In the genomic region with DNA sequence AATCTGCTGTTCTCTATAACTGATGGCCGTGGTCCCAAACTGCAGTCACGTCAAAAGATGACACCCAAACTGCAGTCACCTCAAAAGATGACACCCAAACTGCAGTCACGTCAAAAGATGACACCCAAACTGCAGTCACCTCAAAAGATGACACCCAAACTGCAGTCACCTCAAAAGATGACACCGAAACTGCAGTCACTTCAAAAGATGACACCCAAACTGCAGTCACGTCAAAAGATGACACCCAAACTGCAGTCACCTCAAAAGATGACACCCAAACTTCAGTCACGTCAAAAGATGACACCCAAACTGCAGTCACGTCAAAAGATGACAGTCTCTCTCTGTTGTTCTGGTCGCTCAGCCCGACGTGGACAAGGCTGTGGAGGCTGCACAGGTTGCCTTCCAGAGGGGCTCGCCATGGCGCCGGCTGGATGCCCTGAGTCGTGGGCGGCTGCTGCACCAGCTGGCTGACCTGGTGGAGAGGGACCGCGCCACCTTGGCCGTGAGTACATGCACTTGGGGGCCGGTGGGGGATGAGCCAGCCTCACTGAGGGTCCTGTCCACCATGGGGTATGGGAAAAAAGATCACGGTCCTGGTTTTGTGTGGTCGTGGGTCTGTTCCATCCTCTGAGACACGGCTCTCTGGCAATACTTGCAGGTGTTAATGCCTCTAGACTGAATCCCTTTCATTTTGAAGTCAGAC, we compare ENCODE assay signal across 15 cellular contexts. TPM values are rescaled to one million over a fixed set of nuclear protein-coding genes. Genes with fewer than 3 reads are reported as not detected.
DNase-seq lines count a peak whose midpoint lies in the region; ATAC-seq and TF ChIP-seq lines count a peak whose summit lies in the region.
"Had no signal": no experiment of that assay in that cellular context is flagged by ENCODE, and none has a peak within 500 bp of the region (broad histone marks: within the 10 kb centered on the region; RNA-seq: fewer than 3 reads in every experiment).

No MANE protein-coding gene starts in this region.

- H3K4me2 ChIP-seq in PC-3 (ENCODE audit: low read length) = peak overlapping the region; percentile 34
- no peak overlapping the region for H3K4me2 ChIP-seq in neuronal stem cell (ENCODE audit: insufficient read depth, low read length, poor library complexity, severe bottlenecking)
- H3K4me2 ChIP-seq: GM23338 had no signal

- H3K27me3 Mint-ChIP-seq in endodermal cell (ENCODE audit: insufficient read depth) (peaks cover 10% of the 10 kb centered on the region), Caco-2 (ENCODE audit: insufficient read depth, unreplicated experiment) (peaks cover 4% of the 10 kb centered on the region)
- peaks cover 49% of the 10 kb centered on the region for H3K27me3 Mint-ChIP-seq in activated T-helper 17 cell treated with anti-CD3 and anti-CD28 coated beads, Interleukin-2, amount 50 U/mL, for 72 hours

- no peak overlapping the region for H2BK12ac ChIP-seq in neuronal stem cell (ENCODE audit: low read length)

- no peak overlapping the region for H3K9ac ChIP-seq in PC-3 (ENCODE audit: low read length)
- H3K9ac ChIP-seq in endodermal cell (ENCODE audit: extremely low read depth, low read length, poor library complexity, severe bottlenecking) = no peak overlapping the region
- no peak overlapping the region for H3K9ac ChIP-seq in neuronal stem cell (ENCODE audit: low read depth, low read length, poor library complexity)

- CTCF ChIA-PET in PC-3 (lab: Charles Lee) (no interaction called here), Caco-2 (lab: Charles Lee) (interaction anchor here (0.6 kb wide), 1 partner anchor 31 kb away, joined by 3 read pairs; no protein-coding TSS in a partner anchor)

- no peak overlapping the region for H3K4ac ChIP-seq in neuronal stem cell (ENCODE audit: low read length)

- H3K9me3 ChIP-seq in PC-3 (ENCODE audit: low read length) (no peaks in the 10 kb centered on the region), endodermal cell (ENCODE audit: control insufficient read depth, low read length) (no peaks in the 10 kb centered on the region), neuronal stem cell (replicated peaks in 1 of 2; ENCODE audit: control insufficient read depth in 2 of 2, insufficient read depth in 1 of 2, low read depth in 1 of 2, low read length in 2 of 2) (no peaks in the 10 kb centered on the region), Caco-2 (no peaks in the 10 kb centered on the region)
- H3K9me3 ChIP-seq: BE2C had no signal

- H3K36me3 Mint-ChIP-seq in endodermal cell (ENCODE audit: low read depth) (no peaks in the 10 kb centered on the region), Caco-2 (ENCODE audit: insufficient read depth, unreplicated experiment) (no peaks in the 10 kb centered on the region)
- no peaks in the 10 kb centered on the region for H3K36me3 Mint-ChIP-seq in activated T-helper 17 cell treated with anti-CD3 and anti-CD28 coated beads, Interleukin-2, amount 50 U/mL, for 72 hours (ENCODE audit: low read depth)
- H3K36me3 Mint-ChIP-seq: CD4-positive, CD25-positive, alpha-beta regulatory T cell; CD8-positive, alpha-beta memory T cell had no signal

- H3K4me1 Mint-ChIP-seq in endodermal cell = no peaks in the 10 kb centered on the region
- H3K4me1 Mint-ChIP-seq in activated T-helper 17 cell treated with anti-CD3 and anti-CD28 coated beads, Interleukin-2, amount 50 U/mL, for 72 hours = no peaks in the 10 kb centered on the region
- no peaks in the 10 kb centered on the region for H3K4me1 Mint-ChIP-seq in Caco-2 (ENCODE audit: low read depth, unreplicated experiment)
- H3K4me1 Mint-ChIP-seq: CD4-positive, CD25-positive, alpha-beta regulatory T cell had no signal

- H3K4me3 Mint-ChIP-seq in endodermal cell = no peak overlapping the region
- H3K4me3 Mint-ChIP-seq in activated T-helper 17 cell treated with anti-CD3 and anti-CD28 coated beads, Interleukin-2, amount 50 U/mL, for 72 hours = no peak overlapping the region
- no peak overlapping the region for H3K4me3 Mint-ChIP-seq in Caco-2 (ENCODE audit: unreplicated experiment)
- H3K4me3 Mint-ChIP-seq: CD4-positive, CD25-positive, alpha-beta regulatory T cell; CD8-positive, alpha-beta memory T cell; GM23338 had no signal

- peaks cover 96% of the 10 kb centered on the region for H3K36me3 ChIP-seq in PC-3 (ENCODE audit: low read depth, low read length)
- H3K36me3 ChIP-seq in endodermal cell (ENCODE audit: control insufficient read depth, insufficient read depth, low read length) = peaks cover 15% of the 10 kb centered on the region
- H3K36me3 ChIP-seq in neuronal stem cell (replicated peaks in 1 of 2; ENCODE audit: control insufficient read depth in 2 of 2, insufficient read depth in 2 of 2, low read length in 2 of 2) = no peaks in the 10 kb centered on the region
- no peaks in the 10 kb centered on the region for H3K36me3 ChIP-seq in Caco-2 (ENCODE audit: control insufficient read depth, insufficient read depth, low read length)
- H3K36me3 ChIP-seq: BE2C had no signal

- H3K79me2 ChIP-seq in PC-3 (ENCODE audit: low read length) = peaks cover 99% of the 10 kb centered on the region

- peaks cover 94% of the 10 kb centered on the region for H4K20me1 ChIP-seq in PC-3 (ENCODE audit: low read length)

- H4K91ac ChIP-seq in neuronal stem cell (ENCODE audit: low read depth, low read length, poor library complexity) = no peak overlapping the region

- WGBS in endodermal cell (ENCODE audit: insufficient coverage in 1 of 2, insufficient read length in 1 of 2), 2 experiments = 92 to 97% methylated on average over 21 to 22 of the region's 22 CpGs
- no CpG with 5 or more reads among the region's 22 CpGs for WGBS in neuronal stem cell (ENCODE audit: extremely low coverage in 2 of 2, insufficient read length in 2 of 2, insufficient replicate concordance in 1 of 2), 2 donors

- peak overlapping the region; percentile 21 for H3K18ac ChIP-seq in neuronal stem cell (ENCODE audit: low read length)

- H3K27me3 ChIP-seq in PC-3 (ENCODE audit: low read length) (no peaks in the 10 kb centered on the region), endodermal cell (ENCODE audit: control insufficient read depth, insufficient read depth, low read length, poor library complexity, severe bottlenecking) (peaks cover 13% of the 10 kb centered on the region), neuronal stem cell (ENCODE audit: control insufficient read depth in 3 of 3, insufficient read depth in 3 of 3, low read depth in 1 of 3, low read length in 3 of 3) (peaks cover 0 to 54% (median 6%) of the 10 kb centered on the region in 3 experiments), Caco-2 (replicated peaks; ENCODE audit: control insufficient read depth, insufficient read depth, low read length) (no peaks in the 10 kb centered on the region)
- H3K27me3 ChIP-seq: BE2C had no signal

- H3K9me3 Mint-ChIP-seq in endodermal cell (no peaks in the 10 kb centered on the region), Caco-2 (ENCODE audit: unreplicated experiment) (no peaks in the 10 kb centered on the region)
- no peaks in the 10 kb centered on the region for H3K9me3 Mint-ChIP-seq in activated T-helper 17 cell treated with anti-CD3 and anti-CD28 coated beads, Interleukin-2, amount 50 U/mL, for 72 hours
- H3K9me3 Mint-ChIP-seq: CD4-positive, CD25-positive, alpha-beta regulatory T cell; CD8-positive, alpha-beta memory T cell; GM23338 had no signal

- H3K4me1 ChIP-seq in PC-3 (ENCODE audit: insufficient read depth, low read length) (peaks cover 68% of the 10 kb centered on the region), endodermal cell (ENCODE audit: control insufficient read depth, insufficient read depth, low read length) (no peaks in the 10 kb centered on the region), neuronal stem cell (ENCODE audit: control insufficient read depth in 2 of 2, insufficient read depth in 1 of 2, low read depth in 1 of 2, low read length in 2 of 2) (peaks cover 8 to 19% of the 10 kb centered on the region in 2 donors), Caco-2 (no peaks in the 10 kb centered on the region)

- no peak overlapping the region for H2BK15ac ChIP-seq in neuronal stem cell (ENCODE audit: low read length)

- intact Hi-C loops in PC-3 (cut with micrococcal nuclease) (no loop called here), sciatic nerve (cut with DNase I) (no loop called here), Caco-2 (cut with micrococcal nuclease; ENCODE audit: unreplicated experiment) (no loop called here)

- H2AK5ac ChIP-seq in neuronal stem cell (ENCODE audit: low read depth, low read length) = no peak overlapping the region

- H2BK120ac ChIP-seq in neuronal stem cell (ENCODE audit: low read depth, low read length) = no peak overlapping the region

- TF ChIP-seq CTCF in PC-3 (conservative IDR thresholded peaks at IDR 0.05; ENCODE audit: low read depth, low read length) = no peak
- TF ChIP-seq CTCF in endodermal cell (conservative IDR thresholded peaks at IDR 0.05) = no peak
- TF ChIP-seq CTCF in Caco-2 (IDR thresholded peaks at IDR 0.05; ENCODE audit: insufficient read depth in 1 of 2, low read depth in 1 of 2, low read length in 1 of 2, severe bottlenecking in 1 of 2, unreplicated experiment in 1 of 2) = no peak

- peak overlapping the region; percentile 89 for H2BK5ac ChIP-seq in neuronal stem cell (ENCODE audit: low read length)

- no peaks in the 10 kb centered on the region for H3K79me1 ChIP-seq in neuronal stem cell (ENCODE audit: low read depth, low read length)

- ATAC-seq in PC-3 (no peak), sciatic nerve (no peak)
- ATAC-seq in activated T-helper 17 cell treated with anti-CD3 and anti-CD28 coated beads, Interleukin-2, amount 50 U/mL, for 72 hours (replicated peaks) = no peak
- ATAC-seq: GM23338 had no signal

- DNase-seq in PC-3 = peak; percentile 6
- peak; percentile 24 for DNase-seq in endodermal cell
- no peak for DNase-seq in neuronal stem cell (ENCODE audit: low spot score)
- DNase-seq in sciatic nerve (ENCODE audit: low spot score) = peak; percentile 55
- no peak for DNase-seq in SW480 (ENCODE audit: low spot score)
- DNase-seq in Caco-2 = no peak
- DNase-seq: ACHN; BE2C; C1 segment of cervical spinal cord; CD4-positive, CD25-positive, alpha-beta regulatory T cell; CD8-positive, alpha-beta memory T cell; COR-L47; HCEC 1CT had no signal

- no peak overlapping the region for H4K8ac ChIP-seq in neuronal stem cell (ENCODE audit: low read depth, low read length)

- H3K27ac Mint-ChIP-seq in endodermal cell (no peak overlapping the region), Caco-2 (ENCODE audit: unreplicated experiment) (no peak overlapping the region)
- no peak overlapping the region for H3K27ac Mint-ChIP-seq in activated T-helper 17 cell treated with anti-CD3 and anti-CD28 coated beads, Interleukin-2, amount 50 U/mL, for 72 hours
- H3K27ac Mint-ChIP-seq: CD4-positive, CD25-positive, alpha-beta regulatory T cell; CD8-positive, alpha-beta memory T cell; GM23338 had no signal

- H3K23ac ChIP-seq in neuronal stem cell (ENCODE audit: low read depth, low read length, poor library complexity) = no peak overlapping the region

- H3K4me3 ChIP-seq in PC-3 (ENCODE audit: low read length) (0 out of 2 replicates have a peak overlapping the region, but pooled peaks have one; percentile 11), endodermal cell (ENCODE audit: low read length) (no peak overlapping the region), neuronal stem cell (ENCODE audit: low read length in 2 of 2) (no peak overlapping the region), Caco-2 (ENCODE audit: low read depth, low read length) (no peak overlapping the region)
- H3K4me3 ChIP-seq: GM23338 had no signal

- H2AFZ ChIP-seq in PC-3 (ENCODE audit: low read length) = no peak overlapping the region
- H2AFZ ChIP-seq in neuronal stem cell (ENCODE audit: low read length) = no peak overlapping the region
- H2AFZ ChIP-seq: GM23338 had no signal

- H3K14ac ChIP-seq in neuronal stem cell (ENCODE audit: low read length) = no peak overlapping the region

- peaks cover 82% of the 10 kb centered on the region for H3F3A ChIP-seq in PC-3 (ENCODE audit: low read length, unreplicated experiment)

- no peaks in the 10 kb centered on the region for H3K9me2 ChIP-seq in PC-3 (replicated peaks; ENCODE audit: low read length)

- no TSS peak for BruUV-seq in PC-3 (replicated peaks; lab: Mats Ljungman, UMichigan)
- BruUV-seq in Caco-2 (replicated peaks; lab: Mats Ljungman, UMichigan) = no TSS peak

- POLR2A ChIA-PET in PC-3 (lab: Charles Lee; ENCODE audit: unreplicated experiment) (no interaction called here), Caco-2 (lab: Charles Lee) (no interaction called here)

- H3K27ac ChIP-seq in PC-3 (ENCODE audit: low read length) (no peak overlapping the region), endodermal cell (ENCODE audit: low read depth, low read length) (no peak overlapping the region), neuronal stem cell (replicated peaks; ENCODE audit: low read length) (no peak overlapping the region)

RNA-seq across cellular contexts. Expression of a gene that starts 7.7 kb away (rescaled TPM):
- total RNA-seq in PC-3 (2014; rRNA removed) = 5,398 and 6,043 TPM in 2 replicates
- total RNA-seq in endodermal cell = 1 to 10 TPM; 6.9 to 7.3 TPM
- 2.3 TPM for polyA plus RNA-seq in endodermal cell (2013, experiment 1 of 2)
- 3.1 TPM for polyA plus RNA-seq in endodermal cell (2013, experiment 2 of 2)
- polyA plus RNA-seq in neuronal stem cell (2013, experiment 1 of 2) = 0.52 TPM
- polyA plus RNA-seq in neuronal stem cell (2013, experiment 2 of 2) = 0.64 TPM
- total RNA-seq in sciatic nerve = 48.3 TPM
- not detected for total RNA-seq in activated T-helper 17 cell treated with anti-CD3 and anti-CD28 coated beads, Interleukin-2, amount 50 U/mL, for 72 hours
- total RNA-seq in Caco-2 (2022) = 3.9 and 6.6 TPM in 2 replicates
- total RNA-seq: CD4-positive, CD25-positive, alpha-beta regulatory T cell; CD8-positive, alpha-beta memory T cell had no signal
- polyA plus RNA-seq: CD4-positive, CD25-positive, alpha-beta regulatory T cell; CD8-positive, alpha-beta memory T cell had no signal

RNA-seq across cellular contexts. Expression of a gene that starts 31.8 kb away (rescaled TPM):
- total RNA-seq in PC-3 (2014; rRNA removed) (7.0 and 11.4 TPM in 2 replicates), endodermal cell (1 to 10 TPM; 2.7 to 5.1 TPM), sciatic nerve (24.9 TPM), Caco-2 (2022) (9.2 and 12.0 TPM in 2 replicates)
- polyA plus RNA-seq in endodermal cell (2013, experiment 1 of 2) = 0.36 TPM
- 0.37 TPM for polyA plus RNA-seq in endodermal cell (2013, experiment 2 of 2)
- polyA plus RNA-seq in neuronal stem cell (2013, experiment 1 of 2) = 0.13 TPM
- 0.08 TPM for polyA plus RNA-seq in neuronal stem cell (2013, experiment 2 of 2)
- total RNA-seq in activated T-helper 17 cell treated with anti-CD3 and anti-CD28 coated beads, Interleukin-2, amount 50 U/mL, for 72 hours = under 1 TPM; 0.74 to 0.82 TPM
- polyA plus RNA-seq: CD8-positive, alpha-beta memory T cell had no signal

Comparison
In these comparisons a context has a peak if more than half of its experiments do, and no peak if none do; other contexts are left out.
1. DNase-seq: peak in PC-3 (single experiment), endodermal cell (single experiment) and sciatic nerve (single experiment); none in neuronal stem cell (single experiment), SW480 (single experiment) and Caco-2 (0 of 2).
2. RNA of a gene that starts 7.7 kb away (total RNA-seq): 5,398 to 6,043 TPM in PC-3; 48.3 TPM in sciatic nerve (single experiment), 6.9 to 7.3 TPM in endodermal cell, 3.9 to 6.6 TPM in Caco-2 and not detected in activated T-helper 17 cell treated with anti-CD3 and anti-CD28 coated beads, Interleukin-2, amount 50 U/mL, for 72 hours; every median in the first group is over 100 times any median in the second.